Comparison of ENCODE assay signal across 8 cellular contexts in the genomic region with DNA sequence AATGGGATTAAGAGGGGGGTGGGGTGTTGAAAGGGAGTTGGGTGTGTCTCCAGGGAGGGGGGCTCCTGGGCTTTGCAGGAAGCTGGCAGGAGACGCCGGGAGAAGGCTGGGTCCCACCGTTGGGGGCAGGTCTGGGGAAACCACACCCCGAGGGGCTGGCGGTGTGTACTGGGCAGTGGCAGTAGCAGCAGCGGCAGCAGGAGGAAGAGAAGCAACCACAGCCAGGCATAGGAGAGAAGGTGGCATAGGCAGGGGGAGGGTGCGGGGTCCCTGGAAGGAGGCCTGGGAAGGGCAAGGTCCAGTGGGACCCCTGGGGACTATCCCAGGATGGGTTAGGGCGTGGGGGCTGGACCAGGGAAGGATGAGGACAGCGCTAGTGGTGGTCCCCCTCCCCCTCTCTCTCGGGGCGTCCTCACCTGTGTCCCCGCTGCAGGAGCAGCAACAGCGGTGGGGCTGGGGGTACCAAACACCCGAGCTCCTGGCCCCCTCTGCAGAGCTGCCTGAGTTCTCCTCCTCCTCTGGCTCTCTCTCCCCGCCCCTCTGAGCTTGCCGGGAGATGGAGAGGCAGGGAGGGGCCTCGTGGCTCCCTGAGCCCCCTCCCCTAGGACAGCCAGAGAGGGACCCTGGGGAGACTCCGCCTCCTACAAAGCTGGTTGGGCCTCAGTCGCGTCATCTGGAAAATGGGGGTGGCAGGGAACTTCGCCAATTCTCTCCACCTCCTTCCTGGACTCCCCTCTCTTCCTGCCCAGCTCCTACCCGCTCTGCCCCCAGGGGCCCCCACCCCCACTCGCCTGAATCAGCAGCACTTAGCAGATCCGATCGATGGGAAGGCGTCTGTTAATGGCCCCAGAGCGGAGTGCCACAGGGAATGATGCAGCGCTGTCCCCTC. TPM values are rescaled to one million over a fixed set of nuclear protein-coding genes. Genes with fewer than 3 reads are reported as not detected.
A peak's percentile ranks its signal among the peaks of the same experiment; 100 is the strongest.
DNase-seq lines count a peak whose midpoint lies in the region; ATAC-seq, FAIRE-seq and TF ChIP-seq lines count a peak whose summit lies in the region.

A gene (minus strand): TSS at position 520 of the 889 bp plus-strand sequence. CDS start 1,573 bp downstream, outside the sequence.

- ATAC-seq in CD8-positive, alpha-beta T cell: peak; percentile 49
- ATAC-seq in HG03354 (IDR thresholded peaks at IDR 0.05; ENCODE audit: poor library complexity, severe bottlenecking, unreplicated experiment): no peak

- H3K9me3 Mint-ChIP-seq in CD8-positive, alpha-beta T cell: no peaks in the 10 kb centered on the region

- peak within 1 kb of the TSS; percentile 45 for H3K27ac Mint-ChIP-seq in CD8-positive, alpha-beta T cell

- no peak for DNase-seq in CD8-positive, alpha-beta T cell
- DNase-seq in NCI-H1092 (lab: John Stamatoyannopoulos, UW) (peak; percentile 47), mammary epithelial cell (no peak), islet precursor cell (peak; percentile 85), SHP77 (lab: John Stamatoyannopoulos, UW) (no peak), RCC 7860 (ENCODE audit: low spot score) (no peak)
- DNase-seq in stimulated activated CD8-positive, alpha-beta memory T cell treated with anti-CD3 and anti-CD28 coated beads, Interleukin-4, amount 100 ng/mL, for 48 hours: peak; percentile 27

- no peaks in the 10 kb centered on the region for H3K79me2 ChIP-seq in mammary epithelial cell (ENCODE audit: insufficient read depth, low read length)

- dilution Hi-C loops in mammary epithelial cell (cut with HindIII; ENCODE audit: low sequenced_read_pairs): no loop called here

- H3K4me2 ChIP-seq in mammary epithelial cell (ENCODE audit: insufficient read depth, low read depth, low read length): peak within 1 kb of the TSS; percentile 45

- H3K27ac ChIP-seq in CD8-positive, alpha-beta T cell (ENCODE audit: low read depth, low read length): no peak within 1 kb of the TSS
- H3K27ac ChIP-seq in mammary epithelial cell (ENCODE audit: insufficient read depth, low read depth, low read length): no peak within 1 kb of the TSS

- BruUV-seq in mammary epithelial cell (replicated peaks; lab: Mats Ljungman, UMichigan): no TSS peak

- H3K36me3 Mint-ChIP-seq in CD8-positive, alpha-beta T cell: peaks cover 21% of the 10 kb centered on the region

- FAIRE-seq in RCC 7860 (lab: Jason Lieb, UNC): no peak

- H2AFZ ChIP-seq in mammary epithelial cell (ENCODE audit: low read depth, low read length): no peak within 1 kb of the TSS

- H3K4me3 Mint-ChIP-seq in CD8-positive, alpha-beta T cell: peak within 1 kb of the TSS; percentile 61

- TF ChIP-seq CTCF in CD8-positive, alpha-beta T cell (IDR thresholded peaks at IDR 0.05): no peak
- no peak for TF ChIP-seq CTCF in mammary epithelial cell (conservative IDR thresholded peaks at IDR 0.05 in 1 of 2, IDR thresholded peaks at IDR 0.05 in 1 of 2; ENCODE audit: extremely low read depth in 1 of 2, insufficient read depth in 1 of 2, low read depth in 1 of 2, low read length in 2 of 2)

- peaks cover 15% of the 10 kb centered on the region for H3K4me1 Mint-ChIP-seq in CD8-positive, alpha-beta T cell (ENCODE audit: low read depth)

- no peaks in the 10 kb centered on the region for H4K20me1 ChIP-seq in mammary epithelial cell (ENCODE audit: insufficient read depth, low read length)

- no peaks in the 10 kb centered on the region for H3K36me3 ChIP-seq in CD8-positive, alpha-beta T cell (ENCODE audit: insufficient read depth, low read length)
- peaks cover 3% of the 10 kb centered on the region for H3K36me3 ChIP-seq in mammary epithelial cell (ENCODE audit: insufficient read depth, low read length)

- H3K4me1 ChIP-seq in CD8-positive, alpha-beta T cell (ENCODE audit: insufficient read depth, low read length): peaks cover 11% of the 10 kb centered on the region
- H3K4me1 ChIP-seq in mammary epithelial cell (ENCODE audit: insufficient read depth, low read length): peaks cover 7% of the 10 kb centered on the region

- CTCF ChIA-PET in CD8-positive, alpha-beta T cell (lab: Charles Lee): interaction anchor here (2.3 kb wide), 1 partner anchor 10 kb away, joined by 6 read pairs; no protein-coding TSS in a partner anchor
- CTCF ChIA-PET in mammary epithelial cell (lab: Charles Lee; ENCODE audit: low non-redundant PET): no interaction called here

- POLR2A ChIA-PET in CD8-positive, alpha-beta T cell (lab: Charles Lee): interaction anchor here (1.9 kb wide), 1 partner anchor 14 kb away, joined by 7 read pairs; a partner anchor contains a TSS

- no peaks in the 10 kb centered on the region for H3K9me3 ChIP-seq in CD8-positive, alpha-beta T cell (ENCODE audit: low read length)
- peaks cover 4% of the 10 kb centered on the region for H3K9me3 ChIP-seq in mammary epithelial cell (replicated peaks; ENCODE audit: insufficient read depth, low read length)

- no peaks in the 10 kb centered on the region for H3K27me3 Mint-ChIP-seq in CD8-positive, alpha-beta T cell (ENCODE audit: low read depth)

- 15% methylated on average over 6 of the region's 28 CpGs for WGBS in mammary epithelial cell (ENCODE audit: low coverage, missing lambda C conversion rate)

- H3K27me3 ChIP-seq in CD8-positive, alpha-beta T cell (ENCODE audit: insufficient read depth, low read length): no peaks in the 10 kb centered on the region
- no peaks in the 10 kb centered on the region for H3K27me3 ChIP-seq in mammary epithelial cell (ENCODE audit: insufficient read depth, low read length)

- in situ Hi-C loops in mammary epithelial cell (cut with MboI; ENCODE audit: low sequenced_read_pairs in 2 of 2): no loop called here

- no peak within 1 kb of the TSS for H3K9ac ChIP-seq in mammary epithelial cell (ENCODE audit: insufficient read depth, low read length)

- intact Hi-C loops in CD8-positive, alpha-beta T cell (cut with DNase I, micrococcal nuclease): loop anchor here (1.0 to 10.0 kb wide), 3 partner anchors 72 to 783 kb away; a partner anchor contains a TSS
- intact Hi-C loops in mammary epithelial cell (cut with micrococcal nuclease): loop anchor here (1.0 kb wide), 1 partner anchor 72 kb away; a partner anchor contains a TSS

- no peak within 1 kb of the TSS for H3K4me3 ChIP-seq in CD8-positive, alpha-beta T cell (ENCODE audit: low read depth, low read length)
- H3K4me3 ChIP-seq in mammary epithelial cell (replicated peaks in 1 of 3; ENCODE audit: insufficient read depth in 1 of 3, low read depth in 2 of 3, low read length in 3 of 3): peak within 1 kb of the TSS in 1 of 3 experiments; percentile 18

RNA-seq across cellular contexts. Expression of the gene that starts here (rescaled TPM):
- total RNA-seq in CD8-positive, alpha-beta T cell: 1 to 10 TPM; 1.2 to 3.0 TPM
- total RNA-seq in mammary epithelial cell: under 1 TPM; 0.17 to 0.75 TPM
- 0.16 TPM for polyA plus RNA-seq in mammary epithelial cell
- polyA minus RNA-seq in mammary epithelial cell: 2.3 TPM

Comparison
In these comparisons a context has a peak if more than half of its experiments do, and no peak if none do; other contexts are left out.
1. DNase-seq: peak in NCI-H1092 (single experiment), islet precursor cell (single experiment) and stimulated activated CD8-positive, alpha-beta memory T cell treated with anti-CD3 and anti-CD28 coated beads, Interleukin-4, amount 100 ng/mL, for 48 hours (single experiment); none in CD8-positive, alpha-beta T cell (0 of 7), mammary epithelial cell (single experiment), SHP77 (0 of 2) and RCC 7860 (single experiment).